Comparison of ENCODE assay signal across 23 cellular contexts in the genomic region with DNA sequence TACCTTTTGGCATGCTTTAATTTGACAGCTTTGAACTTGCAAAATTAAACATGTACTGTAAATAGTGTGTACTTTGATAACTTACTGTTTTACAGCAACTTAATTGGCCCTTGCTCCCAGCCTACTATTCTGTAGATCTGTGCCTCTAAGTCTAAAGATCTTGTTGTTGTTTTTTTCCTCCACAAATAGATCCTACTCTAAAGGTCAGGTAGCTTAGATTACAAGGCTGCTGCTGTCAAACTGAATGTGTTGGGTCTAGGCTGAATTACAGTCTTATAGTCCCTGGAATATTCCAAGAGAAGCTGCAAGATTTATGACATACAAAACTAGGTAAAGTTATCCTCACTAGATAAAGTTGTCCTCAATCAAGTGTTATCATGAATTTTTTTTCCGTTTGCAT.
"Had no signal": no experiment of that assay in that cellular context is flagged by ENCODE, and none has a peak within 500 bp of the region (broad histone marks: within the 10 kb centered on the region; RNA-seq: fewer than 3 reads in every experiment).

No MANE protein-coding gene starts in this region.

- H3K4me3 ChIP-seq: left ventricle myocardium inferior, lung, ovary, suprapubic skin, thoracic aorta, tibial artery, upper lobe of right lung had no signal

- ATAC-seq: left cardiac atrium; natural killer cell treated with Interleukin-12 subunit alpha and Interleukin-12 subunit beta and Interleukin-15 and Interleukin-18, amount 100 ng/mL, for 72 hours; right cardiac atrium; sciatic nerve; stimulated activated effector memory CD8-positive, alpha-beta T cell treated with anti-CD3 and anti-CD28 coated beads, Interleukin-12 subunit alpha, Interleukin-12 subunit beta, amount 100 ng/mL, for 72 hours; upper lobe of right lung had no signal

- H3K27me3 ChIP-seq: ovary, suprapubic skin, tibial artery, upper lobe of right lung had no signal

- DNase-seq: head of caudate nucleus; hippocampal formation; kidney glomerular epithelial cell; left cardiac atrium; left ventricle myocardium inferior; naive B cell; ovary; retina; right cardiac atrium; stimulated activated CD4-positive, alpha-beta T cell treated with anti-CD3 and anti-CD28 coated beads, Interleukin-4, amount 100 ng/mL, for 24 hours; stimulated activated naive CD4-positive, alpha-beta T cell; tibial artery; trophoblast cell; upper lobe of right lung had no signal

- H3K27ac ChIP-seq: ovary, suprapubic skin, tibial artery, upper lobe of right lung had no signal

- H3K9me3 Mint-ChIP-seq: natural killer cell treated with Interleukin-12 subunit alpha and Interleukin-12 subunit beta and Interleukin-15 and Interleukin-18, amount 100 ng/mL, for 72 hours; stimulated activated naive CD8-positive, alpha-beta T cell treated with anti-CD3 and anti-CD28 coated beads, Interleukin-15, Interleukin-2, amounts not matched to agents 100 ng/mL and 50 ng/mL, for 24 hours had no signal

- H3K27me3 Mint-ChIP-seq: naive B cell; progenitor cell of endocrine pancreas; stimulated activated naive CD8-positive, alpha-beta T cell treated with anti-CD3 and anti-CD28 coated beads, Interleukin-15, Interleukin-2, amounts not matched to agents 100 ng/mL and 50 ng/mL, for 24 hours had no signal

- H3K4me3 Mint-ChIP-seq: mesothelial cell of epicardium; naive B cell; natural killer cell treated with Interleukin-12 subunit alpha and Interleukin-12 subunit beta and Interleukin-15 and Interleukin-18, amount 100 ng/mL, for 72 hours; stimulated activated effector memory CD8-positive, alpha-beta T cell treated with anti-CD3 and anti-CD28 coated beads, Interleukin-12 subunit alpha, Interleukin-12 subunit beta, amount 100 ng/mL, for 72 hours; stimulated activated naive CD8-positive, alpha-beta T cell treated with anti-CD3 and anti-CD28 coated beads, Interleukin-15, Interleukin-2, amounts not matched to agents 100 ng/mL and 50 ng/mL, for 24 hours had no signal

- H3K4me1 ChIP-seq: suprapubic skin, upper lobe of right lung had no signal

- H3K36me3 ChIP-seq: left ventricle myocardium inferior, ovary, suprapubic skin, thoracic aorta, tibial artery, upper lobe of right lung had no signal

- H3K9me3 ChIP-seq: left ventricle myocardium inferior, ovary, suprapubic skin, thoracic aorta, tibial artery, upper lobe of right lung had no signal

- H3K27ac Mint-ChIP-seq: mesothelial cell of epicardium; natural killer cell treated with Interleukin-12 subunit alpha and Interleukin-12 subunit beta and Interleukin-15 and Interleukin-18, amount 100 ng/mL, for 72 hours; progenitor cell of endocrine pancreas; stimulated activated effector memory CD8-positive, alpha-beta T cell treated with anti-CD3 and anti-CD28 coated beads, Interleukin-12 subunit alpha, Interleukin-12 subunit beta, amount 100 ng/mL, for 72 hours; stimulated activated naive CD8-positive, alpha-beta T cell treated with anti-CD3 and anti-CD28 coated beads, Interleukin-15, Interleukin-2, amounts not matched to agents 100 ng/mL and 50 ng/mL, for 24 hours had no signal
